ENCODE assay signal across 8 cellular contexts in genomic region chr6:11232177-11232967, GRCh38. TPM values are rescaled to one million over a fixed set of nuclear protein-coding genes. Genes with fewer than 3 reads are reported as not detected.
DNase-seq lines count a peak whose midpoint lies in the region; ATAC-seq lines count a peak whose summit lies in the region.

NEDD9 (minus strand) TSS chr6:11232668; CDS start chr6:11232515, 153 bp downstream.

- H3K27ac ChIP-seq in BLaER1 treated with 17β-estradiol and CSF1 and Interleukin-3, amounts not matched to agents 10 nM and 100 nM, result peak within 1 kb of the TSS; percentile 53 to 87 (median 76); a peak in 21 of 22 replicates

- peak within 1 kb of the TSS; percentile 56 to 70 (median 62) for H3K4me3 ChIP-seq in BLaER1 treated with 17β-estradiol and CSF1 and Interleukin-3, amounts not matched to agents 10 nM and 100 nM

- peaks cover 0 to 7% (median 0%) of the 10 kb centered on the region in 11 experiments; a peak in 2 of 22 replicates for H3K36me3 ChIP-seq in BLaER1 treated with 17β-estradiol and CSF1 and Interleukin-3, amounts not matched to agents 10 nM and 100 nM

- intact Hi-C loops in dendritic cell treated with granulocyte-macrophage colony-stimulating factor and Interleukin-4, amounts not matched to agents 40 ng/mL and 50 ng/mL, for 4 days (cut with micrococcal nuclease), result loop anchor here (5.0 kb wide), 1 partner anchor 60 kb away; no protein-coding TSS in a partner anchor

- H3K9ac ChIP-seq in BLaER1 treated with 17β-estradiol and CSF1 and Interleukin-3, amounts not matched to agents 10 nM and 100 nM, result peak within 1 kb of the TSS; percentile 74 to 86 (median 78)

- no peaks in the 10 kb centered on the region for H3K9me3 ChIP-seq in BLaER1 treated with 17β-estradiol and CSF1 and Interleukin-3, amounts not matched to agents 10 nM and 100 nM (replicated peaks in 1 of 11)

- H3K36me3 Mint-ChIP-seq in dendritic cell treated with granulocyte-macrophage colony-stimulating factor and Interleukin-4, amounts not matched to agents 40 ng/mL and 50 ng/mL, for 4 days (ENCODE audit: low read depth), result peaks cover 8% of the 10 kb centered on the region

- peaks cover 6% of the 10 kb centered on the region for H3K27me3 Mint-ChIP-seq in dendritic cell treated with granulocyte-macrophage colony-stimulating factor and Interleukin-4, amounts not matched to agents 40 ng/mL and 50 ng/mL, for 4 days

- DNase-seq in NCI-H748 (lab: John Stamatoyannopoulos, UW; ENCODE audit: unreplicated experiment) (peak; percentile 98), left lobe of liver (ENCODE audit: low spot score) (peak; percentile 99)
- peak; percentile 92 for DNase-seq in activated CD4-positive, alpha-beta T cell treated with anti-CD3 and anti-CD28 coated beads, Interleukin-2, amount 50 U/mL, for 1 hour
- DNase-seq in stimulated activated CD4-positive, alpha-beta T cell treated with anti-CD3 and anti-CD28 coated beads, Interleukin-2, amount 100 ng/mL, for 4 hours (ENCODE audit: low read depth), result peak; percentile 94

- H3K4me3 Mint-ChIP-seq in dendritic cell treated with granulocyte-macrophage colony-stimulating factor and Interleukin-4, amounts not matched to agents 40 ng/mL and 50 ng/mL, for 4 days, result peak within 1 kb of the TSS; percentile 87

- ATAC-seq in GM19351 (IDR thresholded peaks at IDR 0.05; ENCODE audit: unreplicated experiment) (peak; percentile 99), HG03521 (IDR thresholded peaks at IDR 0.05; ENCODE audit: unreplicated experiment) (peak; percentile 100), left lobe of liver (peak; percentile 95)

- H3K4me1 ChIP-seq in BLaER1 treated with 17β-estradiol and CSF1 and Interleukin-3, amounts not matched to agents 10 nM and 100 nM, result peaks cover 14 to 50% (median 16%) of the 10 kb centered on the region in 10 experiments

- H3K4me1 Mint-ChIP-seq in dendritic cell treated with granulocyte-macrophage colony-stimulating factor and Interleukin-4, amounts not matched to agents 40 ng/mL and 50 ng/mL, for 4 days (ENCODE audit: low read depth), result peaks cover 38% of the 10 kb centered on the region

- no peaks in the 10 kb centered on the region for H3K9me3 Mint-ChIP-seq in dendritic cell treated with granulocyte-macrophage colony-stimulating factor and Interleukin-4, amounts not matched to agents 40 ng/mL and 50 ng/mL, for 4 days

- H4K20me1 ChIP-seq in BLaER1 treated with 17β-estradiol and CSF1 and Interleukin-3, amounts not matched to agents 10 nM and 100 nM, result peaks cover 0 to 49% (median 0%) of the 10 kb centered on the region in 11 experiments; a peak in 5 of 22 replicates

- H3K27ac Mint-ChIP-seq in dendritic cell treated with granulocyte-macrophage colony-stimulating factor and Interleukin-4, amounts not matched to agents 40 ng/mL and 50 ng/mL, for 4 days, result peak within 1 kb of the TSS; percentile 94

- peak within 1 kb of the TSS; percentile 78 to 94 (median 86) for H3K4me2 ChIP-seq in BLaER1 treated with 17β-estradiol and CSF1 and Interleukin-3, amounts not matched to agents 10 nM and 100 nM

- peaks cover 0 to 8% (median 0%) of the 10 kb centered on the region in 11 experiments; a peak in 1 of 22 replicates for H3K27me3 ChIP-seq in BLaER1 treated with 17β-estradiol and CSF1 and Interleukin-3, amounts not matched to agents 10 nM and 100 nM

RNA-seq across cellular contexts. Expression of gene NEDD9, which starts in this region (rescaled TPM):
- total RNA-seq in left lobe of liver, result 11.7 TPM

Comparison
In these comparisons a context has a peak if more than half of its experiments do, and no peak if none do; other contexts are left out.
1. Peak in every context shown above with its lines: DNase-seq, ATAC-seq, H3K4me3 ChIP-seq and H3K27ac ChIP-seq.